8 cellular contexts compared by ENCODE assay signal in genomic region chr2:233059797-233060499, GRCh38. TPM values are rescaled to one million over a fixed set of nuclear protein-coding genes. Genes with fewer than 3 reads are reported as not detected.
DNase-seq lines count a peak whose midpoint lies in the region; ATAC-seq and TF ChIP-seq lines count a peak whose summit lies in the region.

INPP5D (plus strand) TSS chr2:233060342; CDS start chr2:233060479, 137 bp downstream.

- DNase-seq in CMK (ENCODE audit: low read depth), result peak; percentile 71
- peak; percentile 90 for DNase-seq in activated CD8-positive, alpha-beta memory T cell treated with anti-CD3 and anti-CD28 coated beads, Interleukin-2, amount 10 ng/mL, durations not matched to agents 7 days and 5 days
- DNase-seq in germinal center (ENCODE audit: low spot score), result peak; percentile 80
- DNase-seq in stimulated activated CD4-positive, alpha-beta T cell treated with anti-CD3 and anti-CD28 coated beads, Interleukin-12 subunit alpha, Interleukin-12 subunit beta, amount 100 ng/mL, for 4 hours, result peak; percentile 59
- DNase-seq in DMS79 treated with DMSO at 0.1 percent for 48 hours (lab: John Stamatoyannopoulos, UW), result no peak
- no peak for DNase-seq in NCI-H446 treated with DMSO at 0.1 percent for 48 hours (lab: John Stamatoyannopoulos, UW)

- peaks cover 46% of the 10 kb centered on the region for H3K4me1 ChIP-seq in Loucy (ENCODE audit: insufficient read depth, low read length, poor library complexity, severe bottlenecking)

- CTCF ChIA-PET in activated CD8-positive, alpha-beta memory T cell treated with anti-CD3 and anti-CD28 coated beads, Interleukin-2, amount 10 ng/mL, durations not matched to agents 7 days and 5 days (lab: Charles Lee), result interaction anchor here (0.7 to 5.1 kb wide), 24 partner anchors 8 to 287 kb away, joined by 3 to 71 read pairs (median 5); partner anchors contain the start of gene ATG16L1

- peak within 1 kb of the TSS; percentile 98 for H3K9ac ChIP-seq in Loucy (ENCODE audit: low read depth, low read length, poor library complexity, severe bottlenecking)

- H3K9me3 ChIP-seq in Loucy (ENCODE audit: insufficient read depth, low read depth, low read length), result no peaks in the 10 kb centered on the region

- H3F3A ChIP-seq in Loucy (ENCODE audit: low read depth), result no peaks in the 10 kb centered on the region

- H3K9me2 ChIP-seq in Loucy (replicated peaks; ENCODE audit: low read depth, low read length), result no peaks in the 10 kb centered on the region

- H3K4me2 ChIP-seq in Loucy (ENCODE audit: low read depth, low read length, poor library complexity, severe bottlenecking), result peak within 1 kb of the TSS; percentile 94

- peak within 1 kb of the TSS; percentile 99 for H3K4me3 ChIP-seq in Loucy (ENCODE audit: low read length, poor library complexity, severe bottlenecking)

- peaks cover 45% of the 10 kb centered on the region for H4K20me1 ChIP-seq in Loucy (ENCODE audit: insufficient read depth, low read length, poor library complexity, severe bottlenecking)

- H3K9me3 Mint-ChIP-seq in activated CD8-positive, alpha-beta memory T cell treated with anti-CD3 and anti-CD28 coated beads, Interleukin-2, amount 10 ng/mL, durations not matched to agents 7 days and 5 days (ENCODE audit: low read depth), result no peaks in the 10 kb centered on the region

- peaks cover 36% of the 10 kb centered on the region for H3K36me3 Mint-ChIP-seq in activated CD8-positive, alpha-beta memory T cell treated with anti-CD3 and anti-CD28 coated beads, Interleukin-2, amount 10 ng/mL, durations not matched to agents 7 days and 5 days

- no peaks in the 10 kb centered on the region for H3K27me3 ChIP-seq in Loucy (ENCODE audit: insufficient read depth, low read length, poor library complexity, severe bottlenecking)

- peaks cover 40% of the 10 kb centered on the region for H3K4me1 Mint-ChIP-seq in activated CD8-positive, alpha-beta memory T cell treated with anti-CD3 and anti-CD28 coated beads, Interleukin-2, amount 10 ng/mL, durations not matched to agents 7 days and 5 days

- ATAC-seq in GM21447 (IDR thresholded peaks at IDR 0.05; ENCODE audit: unreplicated experiment), result peak; percentile 39
- ATAC-seq in activated CD8-positive, alpha-beta memory T cell treated with anti-CD3 and anti-CD28 coated beads, Interleukin-2, amount 10 ng/mL, durations not matched to agents 7 days and 5 days, result peak; percentile 86

- peak within 1 kb of the TSS; percentile 97 for H3K27ac Mint-ChIP-seq in activated CD8-positive, alpha-beta memory T cell treated with anti-CD3 and anti-CD28 coated beads, Interleukin-2, amount 10 ng/mL, durations not matched to agents 7 days and 5 days

- no peak for TF ChIP-seq CTCF in Loucy (conservative IDR thresholded peaks at IDR 0.05; ENCODE audit: low read length)

- peak within 1 kb of the TSS; percentile 98 for H3K4me3 Mint-ChIP-seq in activated CD8-positive, alpha-beta memory T cell treated with anti-CD3 and anti-CD28 coated beads, Interleukin-2, amount 10 ng/mL, durations not matched to agents 7 days and 5 days

- peak within 1 kb of the TSS; percentile 75 for H2AFZ ChIP-seq in Loucy (ENCODE audit: low read length)

- H3K36me3 ChIP-seq in Loucy (ENCODE audit: insufficient read depth, low read length), result peaks cover 3% of the 10 kb centered on the region; the same call in 1 of the 2 replicates

- peaks cover 48% of the 10 kb centered on the region for H3K79me2 ChIP-seq in Loucy (ENCODE audit: insufficient read depth, low read length)

- peaks cover 3% of the 10 kb centered on the region for H3K27me3 Mint-ChIP-seq in activated CD8-positive, alpha-beta memory T cell treated with anti-CD3 and anti-CD28 coated beads, Interleukin-2, amount 10 ng/mL, durations not matched to agents 7 days and 5 days

RNA-seq across cellular contexts. Expression of gene INPP5D, which starts in this region (rescaled TPM):
- total RNA-seq in activated CD8-positive, alpha-beta memory T cell treated with anti-CD3 and anti-CD28 coated beads, Interleukin-2, amount 10 ng/mL, durations not matched to agents 7 days and 5 days, result 100 to 1,000 TPM; 140 to 152 TPM

Comparison
In these comparisons a context has a peak if more than half of its experiments do, and no peak if none do; other contexts are left out.
1. DNase-seq: peak in CMK (single experiment), activated CD8-positive, alpha-beta memory T cell treated with anti-CD3 and anti-CD28 coated beads, Interleukin-2, amount 10 ng/mL, durations not matched to agents 7 days and 5 days (single experiment), germinal center (single experiment) and stimulated activated CD4-positive, alpha-beta T cell treated with anti-CD3 and anti-CD28 coated beads, Interleukin-12 subunit alpha, Interleukin-12 subunit beta, amount 100 ng/mL, for 4 hours (single experiment); none in DMS79 treated with DMSO at 0.1 percent for 48 hours (single experiment) and NCI-H446 treated with DMSO at 0.1 percent for 48 hours (single experiment).